Comparison of ENCODE assay signal across 17 cellular contexts in genomic region chr19:3979289-3979673, GRCh38. TPM values are rescaled to one million over a fixed set of nuclear protein-coding genes. Genes with fewer than 3 reads are reported as not detected.
DNase-seq lines count a peak whose midpoint lies in the region; ATAC-seq and TF ChIP-seq lines count a peak whose summit lies in the region.
"Had no signal": no experiment of that assay in that cellular context is flagged by ENCODE, and none has a peak within 500 bp of the region (broad histone marks: within the 10 kb centered on the region; RNA-seq: fewer than 3 reads in every experiment).

No MANE protein-coding gene starts in this region.

- peak; percentile 60 for DNase-seq in activated CD8-positive, alpha-beta memory T cell treated with anti-CD3 and anti-CD28 coated beads, Interleukin-2, amount 50 U/mL, for 48 hours
- no peak for DNase-seq in activated CD8-positive, alpha-beta memory T cell treated with anti-CD3 and anti-CD28 coated beads for 24 hours
- no peak for DNase-seq in WTC11 (ENCODE audit: low spot score)
- DNase-seq in effector memory CD8-positive, alpha-beta T cell, result no peak
- peak; percentile 30 for DNase-seq in stimulated activated CD8-positive, alpha-beta memory T cell treated with anti-CD3 and anti-CD28 coated beads, Interleukin-4, amount 100 ng/mL, for 48 hours
- DNase-seq in nephron progenitor cell, result no peak
- DNase-seq: Kasumi-1, left cardiac atrium, NCI-H187, NCI-H524, upper lobe of right lung had no signal

- H3K27me3 Mint-ChIP-seq in WTC11 (ENCODE audit: low read depth) (no peaks in the 10 kb centered on the region), nephron progenitor cell (ENCODE audit: low read depth, poor library complexity) (no peaks in the 10 kb centered on the region)
- H3K27me3 Mint-ChIP-seq in effector memory CD8-positive, alpha-beta T cell, result no peaks in the 10 kb centered on the region

- POLR2A ChIA-PET in WTC11 (lab: Charles Lee), result interaction anchor here (8.7 kb wide), 1 partner anchor 9 kb away, joined by 142 read pairs; the partner anchor contains the start of gene DAPK3

- H3K27ac Mint-ChIP-seq in WTC11 (peak overlapping the region; percentile 27), nephron progenitor cell (no peak overlapping the region)
- peak overlapping the region; percentile 31 to 67 for H3K27ac Mint-ChIP-seq in effector memory CD8-positive, alpha-beta T cell

- no peak for ATAC-seq in WTC11
- ATAC-seq in effector memory CD8-positive, alpha-beta T cell (replicated peaks), result no peak
- no peak for ATAC-seq in HG03457 (IDR thresholded peaks at IDR 0.05; ENCODE audit: unreplicated experiment)
- ATAC-seq in HG03354 (IDR thresholded peaks at IDR 0.05; ENCODE audit: poor library complexity, severe bottlenecking, unreplicated experiment), result no peak
- ATAC-seq: left cardiac atrium, upper lobe of right lung had no signal

- H3K9me3 Mint-ChIP-seq in WTC11 (no peaks in the 10 kb centered on the region), nephron progenitor cell (no peaks in the 10 kb centered on the region)
- H3K9me3 Mint-ChIP-seq in effector memory CD8-positive, alpha-beta T cell, result no peaks in the 10 kb centered on the region

- CTCF ChIA-PET in WTC11 (lab: Charles Lee), result interaction anchor here (2.2 kb wide), 1 partner anchor 8 kb away, joined by 18 read pairs; no protein-coding TSS in a partner anchor

- TF ChIP-seq CTCF in WTC11 (IDR thresholded peaks at IDR 0.05), result no peak
- TF ChIP-seq CTCF in nephron progenitor cell (IDR thresholded peaks at IDR 0.05), result no peak

- H3K4me1 Mint-ChIP-seq in WTC11 (peaks cover 22% of the 10 kb centered on the region), nephron progenitor cell (peaks cover 19% of the 10 kb centered on the region)
- H3K4me1 Mint-ChIP-seq in effector memory CD8-positive, alpha-beta T cell (ENCODE audit: low read depth in 2 of 2), result peaks cover 22 to 26% of the 10 kb centered on the region in 2 donors

- H3K36me3 Mint-ChIP-seq in WTC11 (peaks cover 86% of the 10 kb centered on the region), nephron progenitor cell (ENCODE audit: low read depth) (peaks cover 71% of the 10 kb centered on the region)
- H3K36me3 Mint-ChIP-seq in effector memory CD8-positive, alpha-beta T cell (ENCODE audit: insufficient read depth), result peaks cover 95% of the 10 kb centered on the region

- H3K4me3 Mint-ChIP-seq in WTC11, result no peak overlapping the region
- H3K4me3 Mint-ChIP-seq in effector memory CD8-positive, alpha-beta T cell, result no peak overlapping the region
- H3K4me3 Mint-ChIP-seq in nephron progenitor cell, result no peak overlapping the region

TF ChIP-seq in WTC11, 78 proteins besides CTCF, POLR2A, EP300 and RAD21:
- TF ChIP-seq GABPB1 (CRISPR knock-in tag; IDR thresholded peaks at IDR 0.05), result no peak
TF ChIP-seq in WTC11: peak in this region for 0.

RNA-seq across cellular contexts. Expression of gene EEF2, which starts 6.0 kb away (rescaled TPM):
- total RNA-seq in WTC11 (2021), result 3,572 to 3,864 TPM (median 3,852 TPM) in 3 replicates

RNA-seq across cellular contexts. Expression of gene DAPK3, which starts 8.4 kb away (rescaled TPM):
- 61.5 to 73.5 TPM (median 68.4 TPM) in 3 replicates for total RNA-seq in WTC11 (2021)

RNA-seq across cellular contexts. Expression of gene PIAS4, which starts 28.3 kb away (rescaled TPM):
- 45.5 to 46.0 TPM (median 45.9 TPM) in 3 replicates for total RNA-seq in WTC11 (2021)

RNA-seq across cellular contexts. Expression of gene NMRK2, which starts 46.4 kb away (rescaled TPM):
- 50.4 to 61.9 TPM (median 51.1 TPM) in 3 replicates for total RNA-seq in WTC11 (2021)
- total RNA-seq: ascending aorta, fibroblast of lung, hepatocyte, renal cortical epithelial cell had no signal

Comparison
In these comparisons a context has a peak if more than half of its experiments do, and no peak if none do; other contexts are left out.
1. DNase-seq: peak in activated CD8-positive, alpha-beta memory T cell treated with anti-CD3 and anti-CD28 coated beads, Interleukin-2, amount 50 U/mL, for 48 hours (single experiment) and stimulated activated CD8-positive, alpha-beta memory T cell treated with anti-CD3 and anti-CD28 coated beads, Interleukin-4, amount 100 ng/mL, for 48 hours (single experiment); none in activated CD8-positive, alpha-beta memory T cell treated with anti-CD3 and anti-CD28 coated beads for 24 hours (single experiment), WTC11 (single experiment), effector memory CD8-positive, alpha-beta T cell (0 of 3) and nephron progenitor cell (single experiment).